ENCODE assay signal across 8 cellular contexts in the genomic region with DNA sequence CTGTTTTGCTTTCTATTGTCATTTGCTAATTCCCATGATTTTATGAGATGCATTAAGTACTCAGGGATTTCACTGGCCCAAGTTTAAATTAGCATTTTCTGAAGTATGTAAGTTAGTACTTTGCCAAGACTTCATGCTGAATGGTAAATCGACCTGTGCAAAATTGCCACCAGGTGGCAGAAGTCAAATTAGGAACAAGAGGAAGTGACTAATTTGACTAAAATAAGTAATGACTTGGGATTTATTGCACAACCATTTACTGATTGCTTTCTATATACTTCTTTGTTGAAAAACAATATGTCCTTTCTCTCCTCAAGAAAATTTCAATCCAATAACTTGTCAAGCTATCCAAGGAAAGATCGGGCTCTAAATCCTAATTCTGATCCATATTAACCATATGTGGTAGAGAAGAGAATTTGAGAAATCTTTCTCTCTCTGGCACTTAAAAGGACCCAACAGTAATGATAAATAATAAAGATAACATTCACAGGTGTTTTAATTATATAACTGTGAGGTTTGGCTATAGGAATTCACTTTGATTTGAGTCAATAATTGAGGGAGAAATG.
DNase-seq lines count a peak whose midpoint lies in the region; ATAC-seq and TF ChIP-seq lines count a peak whose summit lies in the region.

No MANE protein-coding gene starts in this region.

- no peaks in the 10 kb centered on the region for H3K9me3 Mint-ChIP-seq in activated CD4-positive, alpha-beta memory T cell treated with anti-CD3 and anti-CD28 coated beads, Interleukin-2, amount 10 ng/mL, durations not matched to agents 7 days and 5 days
- H3K9me3 Mint-ChIP-seq in activated T-helper 2 cell treated with anti-CD3 and anti-CD28 coated beads, Interferon-gamma antibody, Interleukin-2, Interleukin-4, amounts not matched to agents 10 μg/mL and 5 μg/mL and 100 μg/mL, durations not matched to agents 14 hours and 24 hours and 36 hours, result no peaks in the 10 kb centered on the region

- TF ChIP-seq CTCF in GM10248 (IDR thresholded peaks at IDR 0.05; ENCODE audit: control extremely low read depth, extremely low read depth, low read depth, missing control alignments), result peak; percentile 49
- peak; percentile 52 for TF ChIP-seq CTCF in kidney epithelial cell (IDR thresholded peaks at IDR 0.05; ENCODE audit: insufficient read depth, low read length, poor library complexity, severe bottlenecking)

- intact Hi-C loops in activated T-helper 2 cell treated with anti-CD3 and anti-CD28 coated beads, Interferon-gamma antibody, Interleukin-2, Interleukin-4, amounts not matched to agents 10 μg/mL and 5 μg/mL and 100 μg/mL, durations not matched to agents 14 hours and 24 hours and 36 hours (cut with micrococcal nuclease), result no loop called here
- intact Hi-C loops in cardiac septum (cut with DNase I), result no loop called here

- H3K4me3 ChIP-seq in kidney epithelial cell (ENCODE audit: low read depth, low read length), result no peak overlapping the region

- POLR2A ChIA-PET in GM10248 (lab: Yijun Ruan, JAX), result no interaction called here
- POLR2A ChIA-PET in activated CD4-positive, alpha-beta memory T cell treated with anti-CD3 and anti-CD28 coated beads, Interleukin-2, amount 10 ng/mL, durations not matched to agents 7 days and 5 days (lab: Charles Lee), result no interaction called here

- H3K4me1 Mint-ChIP-seq in activated CD4-positive, alpha-beta memory T cell treated with anti-CD3 and anti-CD28 coated beads, Interleukin-2, amount 10 ng/mL, durations not matched to agents 7 days and 5 days, result no peaks in the 10 kb centered on the region
- no peaks in the 10 kb centered on the region for H3K4me1 Mint-ChIP-seq in activated T-helper 2 cell treated with anti-CD3 and anti-CD28 coated beads, Interferon-gamma antibody, Interleukin-2, Interleukin-4, amounts not matched to agents 10 μg/mL and 5 μg/mL and 100 μg/mL, durations not matched to agents 14 hours and 24 hours and 36 hours (ENCODE audit: low read depth)

- H3K27me3 Mint-ChIP-seq in activated CD4-positive, alpha-beta memory T cell treated with anti-CD3 and anti-CD28 coated beads, Interleukin-2, amount 10 ng/mL, durations not matched to agents 7 days and 5 days, result no peaks in the 10 kb centered on the region
- no peaks in the 10 kb centered on the region for H3K27me3 Mint-ChIP-seq in activated T-helper 2 cell treated with anti-CD3 and anti-CD28 coated beads, Interferon-gamma antibody, Interleukin-2, Interleukin-4, amounts not matched to agents 10 μg/mL and 5 μg/mL and 100 μg/mL, durations not matched to agents 14 hours and 24 hours and 36 hours (ENCODE audit: low read depth)

- H3K36me3 ChIP-seq in kidney epithelial cell (ENCODE audit: control insufficient read depth, insufficient read depth, low read length), result no peaks in the 10 kb centered on the region

- H3K4me3 Mint-ChIP-seq in activated CD4-positive, alpha-beta memory T cell treated with anti-CD3 and anti-CD28 coated beads, Interleukin-2, amount 10 ng/mL, durations not matched to agents 7 days and 5 days, result no peak overlapping the region
- no peak overlapping the region for H3K4me3 Mint-ChIP-seq in activated T-helper 2 cell treated with anti-CD3 and anti-CD28 coated beads, Interferon-gamma antibody, Interleukin-2, Interleukin-4, amounts not matched to agents 10 μg/mL and 5 μg/mL and 100 μg/mL, durations not matched to agents 14 hours and 24 hours and 36 hours (ENCODE audit: low read depth)

- no peaks in the 10 kb centered on the region for H3K36me3 Mint-ChIP-seq in activated CD4-positive, alpha-beta memory T cell treated with anti-CD3 and anti-CD28 coated beads, Interleukin-2, amount 10 ng/mL, durations not matched to agents 7 days and 5 days (ENCODE audit: low read depth)
- H3K36me3 Mint-ChIP-seq in activated T-helper 2 cell treated with anti-CD3 and anti-CD28 coated beads, Interferon-gamma antibody, Interleukin-2, Interleukin-4, amounts not matched to agents 10 μg/mL and 5 μg/mL and 100 μg/mL, durations not matched to agents 14 hours and 24 hours and 36 hours (ENCODE audit: low read depth), result no peaks in the 10 kb centered on the region

- no peaks in the 10 kb centered on the region for H3K27me3 ChIP-seq in kidney epithelial cell (ENCODE audit: control insufficient read depth, insufficient read depth, low read length)

- CTCF ChIA-PET in GM10248 (lab: Yijun Ruan, JAX), result interaction anchor here (1.5 kb wide), 1 partner anchor 772 kb away, joined by 4 read pairs; no protein-coding TSS in a partner anchor
- CTCF ChIA-PET in activated CD4-positive, alpha-beta memory T cell treated with anti-CD3 and anti-CD28 coated beads, Interleukin-2, amount 10 ng/mL, durations not matched to agents 7 days and 5 days (lab: Charles Lee), result interaction anchor here (2.1 kb wide), 1 partner anchor 15 kb away, joined by 4 read pairs; no protein-coding TSS in a partner anchor

- DNase-seq in GM10248 (ENCODE audit: extremely low spot score), result no peak
- DNase-seq in NCI-H1105 (lab: John Stamatoyannopoulos, UW), result peak; percentile 60
- DNase-seq in activated CD4-positive, alpha-beta memory T cell treated with anti-CD3 and anti-CD28 coated beads, Interleukin-2, amount 10 ng/mL, durations not matched to agents 7 days and 5 days, result peak; percentile 22
- DNase-seq in kidney epithelial cell (ENCODE audit: low read depth), result peak; percentile 28
- no peak for DNase-seq in activated T-helper 2 cell treated with anti-CD3 and anti-CD28 coated beads, Interferon-gamma antibody, Interleukin-2, Interleukin-4, amounts not matched to agents 10 μg/mL and 5 μg/mL and 100 μg/mL, durations not matched to agents 14 hours and 24 hours and 36 hours (ENCODE audit: low spot score)
- DNase-seq in HPDE6-E6E7 (ENCODE audit: extremely low spot score), result no peak
- DNase-seq in cardiac septum (ENCODE audit: low spot score), result no peak

- peak; percentile 66 for ATAC-seq in GM21390 (IDR thresholded peaks at IDR 0.05; ENCODE audit: unreplicated experiment)

- no peak overlapping the region for H3K27ac Mint-ChIP-seq in activated CD4-positive, alpha-beta memory T cell treated with anti-CD3 and anti-CD28 coated beads, Interleukin-2, amount 10 ng/mL, durations not matched to agents 7 days and 5 days
- H3K27ac Mint-ChIP-seq in activated T-helper 2 cell treated with anti-CD3 and anti-CD28 coated beads, Interferon-gamma antibody, Interleukin-2, Interleukin-4, amounts not matched to agents 10 μg/mL and 5 μg/mL and 100 μg/mL, durations not matched to agents 14 hours and 24 hours and 36 hours, result no peak overlapping the region

Comparison
In these comparisons a context has a peak if more than half of its experiments do, and no peak if none do; other contexts are left out.
1. DNase-seq: peak in NCI-H1105 (single experiment), activated CD4-positive, alpha-beta memory T cell treated with anti-CD3 and anti-CD28 coated beads, Interleukin-2, amount 10 ng/mL, durations not matched to agents 7 days and 5 days (single experiment) and kidney epithelial cell (single experiment); none in GM10248 (single experiment), activated T-helper 2 cell treated with anti-CD3 and anti-CD28 coated beads, Interferon-gamma antibody, Interleukin-2, Interleukin-4, amounts not matched to agents 10 μg/mL and 5 μg/mL and 100 μg/mL, durations not matched to agents 14 hours and 24 hours and 36 hours (single experiment), HPDE6-E6E7 (single experiment) and cardiac septum (single experiment).